9 cellular contexts compared by ENCODE assay signal in the genomic region with DNA sequence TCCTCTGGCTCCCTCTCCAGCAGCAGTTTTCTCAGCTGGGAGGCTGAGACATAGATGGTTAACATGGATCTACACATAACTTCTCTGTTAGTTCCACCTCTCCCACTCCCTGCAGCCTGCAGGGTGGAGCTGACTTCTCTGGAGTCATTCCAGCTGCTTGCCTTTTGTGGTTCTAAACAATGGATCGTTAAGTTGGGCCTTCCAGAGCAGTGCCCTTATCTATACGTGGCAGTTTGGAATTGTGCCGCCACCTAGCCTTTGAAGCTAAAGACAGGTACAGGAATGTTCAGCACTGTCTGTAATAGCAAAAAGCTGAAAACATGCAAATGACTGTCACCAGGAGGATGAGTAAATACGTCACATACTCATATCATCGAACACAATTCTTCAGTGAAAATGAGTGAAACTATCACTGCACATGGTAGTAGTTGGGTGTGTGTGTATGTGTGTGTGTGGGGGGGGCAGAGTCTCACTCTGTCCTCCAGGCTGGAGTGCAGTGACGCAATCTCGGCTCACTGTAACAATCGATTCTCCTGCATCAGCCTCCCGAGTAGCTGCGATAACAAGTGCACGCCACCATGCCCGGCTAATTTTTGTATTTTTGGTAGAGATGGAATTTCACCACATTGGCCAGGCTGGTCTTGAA. TPM values are rescaled to one million over a fixed set of nuclear protein-coding genes. Genes with fewer than 3 reads are reported as not detected.
DNase-seq lines count a peak whose midpoint lies in the region; ATAC-seq, FAIRE-seq and TF ChIP-seq lines count a peak whose summit lies in the region.
"Had no signal": no experiment of that assay in that cellular context is flagged by ENCODE, and none has a peak within 500 bp of the region (broad histone marks: within the 10 kb centered on the region; RNA-seq: fewer than 3 reads in every experiment).

No MANE protein-coding gene starts in this region.

- dilution Hi-C loops in IMR-90 (cut with HindIII; ENCODE audit: low sequenced_read_pairs, unreplicated experiment): no loop called here

- peak overlapping the region; percentile 32 for H2BK120ac ChIP-seq in IMR-90 (ENCODE audit: low read depth, low read length)

- in situ Hi-C loops in IMR-90 (cut with MboI; ENCODE audit: low sequenced_read_pairs): no loop called here

- no peak overlapping the region for H3K4me2 ChIP-seq in IMR-90 (ENCODE audit: low read depth, low read length)

- no peak overlapping the region for H3K9ac ChIP-seq in IMR-90 (ENCODE audit: low read depth, low read length)
- H3K9ac ChIP-seq in endodermal cell (ENCODE audit: extremely low read depth, low read length, poor library complexity, severe bottlenecking): no peak overlapping the region

- H3K4me3 ChIP-seq in IMR-90 (ENCODE audit: insufficient read depth, low read depth, low read length) (no peak overlapping the region), endodermal cell (ENCODE audit: low read length) (no peak overlapping the region)

- no peak overlapping the region for H3K23ac ChIP-seq in IMR-90 (ENCODE audit: low read depth, low read length)

- peak; percentile 70 for DNase-seq in COR-L47 (lab: John Stamatoyannopoulos, UW)
- peak; percentile 58 for DNase-seq in IMR-90
- peak; percentile 83 for DNase-seq in endodermal cell
- no peak for DNase-seq in mesothelial cell of epicardium (ENCODE audit: low spot score in 2 of 2, unreplicated experiment in 2 of 2)
- DNase-seq in RCC 7860 (ENCODE audit: low spot score): no peak
- DNase-seq: activated T-cell treated with anti-CD3 and anti-CD28 coated beads for 4 hours had no signal

- CTCF ChIA-PET in IMR-90 (lab: Yijun Ruan, JAX): no interaction called here

- peak overlapping the region; percentile 78 for H2AFZ ChIP-seq in IMR-90 (replicated peaks; ENCODE audit: low read length, poor library complexity)

- no peak for TF ChIP-seq RAD21 in IMR-90 (IDR thresholded peaks at IDR 0.05; ENCODE audit: low read length)

- H3K14ac ChIP-seq in IMR-90 (replicated peaks; ENCODE audit: low read depth, low read length): peak overlapping the region; percentile 20; the same call in 1 of the 2 replicates

- H3K4me3 Mint-ChIP-seq in endodermal cell: no peak overlapping the region
- H3K4me3 Mint-ChIP-seq in mesothelial cell of epicardium: no peak overlapping the region

- no peak overlapping the region for H2AK9ac ChIP-seq in IMR-90 (replicated peaks; ENCODE audit: low read depth, low read length, poor library complexity)

- H2BK15ac ChIP-seq in IMR-90 (ENCODE audit: low read depth, low read length): no peak overlapping the region

- FAIRE-seq in RCC 7860 (lab: Jason Lieb, UNC): no peak

- H3K27ac ChIP-seq in IMR-90 (ENCODE audit: insufficient read depth, low read length) (no peak overlapping the region), endodermal cell (ENCODE audit: low read depth, low read length) (no peak overlapping the region)

- H3K56ac ChIP-seq in IMR-90 (ENCODE audit: extremely low read depth, insufficient read depth, low read length): no peak overlapping the region

- peak overlapping the region; percentile 20; the same call in 1 of the 2 replicates for H3K18ac ChIP-seq in IMR-90 (ENCODE audit: low read depth, low read length)

- H3K27me3 ChIP-seq in IMR-90 (ENCODE audit: control insufficient read depth, insufficient read depth, low read length) (no peaks in the 10 kb centered on the region), endodermal cell (ENCODE audit: control insufficient read depth, insufficient read depth, low read length, poor library complexity, severe bottlenecking) (no peaks in the 10 kb centered on the region)

- 13% methylated on average over 3 of the region's 12 CpGs; no CpG with 5 or more reads in 1 of the 2 experiments for WGBS in IMR-90 (ENCODE audit: extremely low coverage in 2 of 2, insufficient read length in 1 of 2), 2 experiments
- 82 to 85% methylated on average over 10 to 12 of the region's 12 CpGs for WGBS in endodermal cell (ENCODE audit: insufficient coverage in 1 of 2, insufficient read length in 1 of 2), 2 experiments

- H2BK20ac ChIP-seq in IMR-90 (ENCODE audit: low read depth, low read length): peak overlapping the region; percentile 23; the same call in 1 of the 2 replicates

- H4K5ac ChIP-seq in IMR-90 (ENCODE audit: low read depth, low read length): no peak overlapping the region

- TF ChIP-seq POLR2A in IMR-90 (IDR thresholded peaks at IDR 0.05; ENCODE audit: low read depth, low read length): no peak

- POLR2A ChIA-PET in IMR-90 (lab: Charles Lee; ENCODE audit: unreplicated experiment): no interaction called here

- no peaks in the 10 kb centered on the region for H3K27me3 Mint-ChIP-seq in endodermal cell (ENCODE audit: insufficient read depth)
- no peaks in the 10 kb centered on the region for H3K27me3 Mint-ChIP-seq in mesothelial cell of epicardium (ENCODE audit: low read depth)

- peak overlapping the region; percentile 33; the same call in 1 of the 2 replicates for H3K4ac ChIP-seq in IMR-90 (ENCODE audit: low read depth, low read length)

- peak overlapping the region; percentile 82 for H3K27ac Mint-ChIP-seq in endodermal cell
- peak overlapping the region; percentile 41 for H3K27ac Mint-ChIP-seq in mesothelial cell of epicardium

- peak overlapping the region; percentile 43 for H4K91ac ChIP-seq in IMR-90 (ENCODE audit: insufficient read depth, low read depth, low read length)

- ATAC-seq in IMR-90 (ENCODE audit: low read depth): peak; percentile 84
- no peak for ATAC-seq in HG02678 (IDR thresholded peaks at IDR 0.05; ENCODE audit: unreplicated experiment)
- ATAC-seq in GM18498 (IDR thresholded peaks at IDR 0.05; ENCODE audit: unreplicated experiment): no peak
- no peak for ATAC-seq in GM18511 (IDR thresholded peaks at IDR 0.05; ENCODE audit: unreplicated experiment)

- no peak overlapping the region for H2BK5ac ChIP-seq in IMR-90 (ENCODE audit: low read depth, low read length, poor library complexity, severe bottlenecking)

- TF ChIP-seq CTCF in IMR-90 (conservative IDR thresholded peaks at IDR 0.05; ENCODE audit: low read depth, low read length) (no peak), endodermal cell (conservative IDR thresholded peaks at IDR 0.05) (peak; percentile 14), mesothelial cell of epicardium (IDR thresholded peaks at IDR 0.05; ENCODE audit: unreplicated experiment) (no peak)

- intact Hi-C loops in IMR-90 (cut with micrococcal nuclease): loop anchor here (1.0 kb wide), 1 partner anchor 48 kb away; no protein-coding TSS in a partner anchor

- H3K9me3 Mint-ChIP-seq in endodermal cell (no peaks in the 10 kb centered on the region), mesothelial cell of epicardium (no peaks in the 10 kb centered on the region)

- H3K36me3 ChIP-seq in IMR-90 (ENCODE audit: control insufficient read depth, insufficient read depth, low read length) (no peaks in the 10 kb centered on the region), endodermal cell (ENCODE audit: control insufficient read depth, insufficient read depth, low read length) (no peaks in the 10 kb centered on the region)

- H3K4me1 ChIP-seq in IMR-90 (ENCODE audit: control insufficient read depth, insufficient read depth, low read length) (peaks cover 6% of the 10 kb centered on the region; the same call in 1 of the 2 replicates), endodermal cell (ENCODE audit: control insufficient read depth, insufficient read depth, low read length) (peaks cover 8% of the 10 kb centered on the region)

- peak overlapping the region; percentile 36; the same call in 1 of the 2 replicates for H2AK5ac ChIP-seq in IMR-90 (ENCODE audit: low read depth, low read length)

- H3K4me1 Mint-ChIP-seq in endodermal cell (peaks cover 36% of the 10 kb centered on the region), mesothelial cell of epicardium (peaks cover 14% of the 10 kb centered on the region)

- H4K8ac ChIP-seq in IMR-90 (ENCODE audit: low read depth in 2 of 2, low read length in 2 of 2): peak overlapping the region in 1 of 2 experiments; percentile 57; a peak in 1 of 4 replicates

- H3K9me3 ChIP-seq in IMR-90 (ENCODE audit: control insufficient read depth, insufficient read depth, low read length) (no peaks in the 10 kb centered on the region), endodermal cell (ENCODE audit: control insufficient read depth, low read length) (no peaks in the 10 kb centered on the region)

- H4K20me1 ChIP-seq in IMR-90 (ENCODE audit: insufficient read depth, low read length): no peaks in the 10 kb centered on the region

- no peaks in the 10 kb centered on the region for H3K79me1 ChIP-seq in IMR-90 (ENCODE audit: low read depth in 1 of 2, low read length in 2 of 2)

- no TSS peak for BruUV-seq in IMR-90 (replicated peaks; lab: Mats Ljungman, UMichigan)

- H3K9me1 ChIP-seq in IMR-90 (ENCODE audit: insufficient read depth, low read length): peaks cover 4% of the 10 kb centered on the region; the same call in 1 of the 2 replicates

- no peaks in the 10 kb centered on the region for H3K36me3 Mint-ChIP-seq in endodermal cell (ENCODE audit: low read depth)
- no peaks in the 10 kb centered on the region for H3K36me3 Mint-ChIP-seq in mesothelial cell of epicardium

TF ChIP-seq in IMR-90, 13 proteins besides CTCF, POLR2A, EP300 and RAD21:
- TF ChIP-seq CEBPB (IDR thresholded peaks at IDR 0.05; ENCODE audit: low read depth, low read length) (peak; percentile 78), BHLHE40 (IDR thresholded peaks at IDR 0.05; ENCODE audit: low read depth, low read length) (no peak), MAFK (IDR thresholded peaks at IDR 0.05; ENCODE audit: low read depth, low read length) (no peak)

RNA-seq across cellular contexts. Expression of gene SH2D6, which starts 50.3 kb away (rescaled TPM):
- 0.36 TPM in 1 of 2 replicates, not detected in the other for total RNA-seq in IMR-90 (2012; rRNA removed)
- 0.32 and 0.37 TPM in 2 replicates for polyA plus RNA-seq in IMR-90 (2012; rRNA removed)
- 0.16 TPM in 1 of 2 replicates, not detected in the other for polyA plus RNA-seq in IMR-90 (2012; cell fraction: cytosol; rRNA removed)
- polyA plus RNA-seq in IMR-90 (2012; cell fraction: nucleus; rRNA removed; ENCODE audit: low replicate concordance): 1.0 and 1.2 TPM in 2 replicates
- 1 to 10 TPM in 1 of 2 donors, under 1 TPM in 1; 0.68 to 1.1 TPM for total RNA-seq in endodermal cell
- 0.28 TPM for polyA plus RNA-seq in endodermal cell (2013, experiment 1 of 2)
- polyA plus RNA-seq in endodermal cell (2013, experiment 2 of 2): 0.70 TPM
- total RNA-seq in mesothelial cell of epicardium: 0.35 to 0.79 TPM (median 0.38 TPM) in 3 replicates

RNA-seq across cellular contexts. Expression of gene CAPG, which starts 58.7 kb away (rescaled TPM):
- total RNA-seq in IMR-90 (2012; rRNA removed) (53.3 and 79.9 TPM in 2 replicates), endodermal cell (100 to 1,000 TPM; 104 to 119 TPM), mesothelial cell of epicardium (86.3 to 92.4 TPM (median 89.2 TPM) in 3 replicates)
- 98.3 and 122 TPM in 2 replicates for polyA plus RNA-seq in IMR-90 (2012; rRNA removed)
- 106 and 143 TPM in 2 replicates for polyA plus RNA-seq in IMR-90 (2012; cell fraction: cytosol; rRNA removed)
- 43.3 and 75.0 TPM in 2 replicates for polyA plus RNA-seq in IMR-90 (2012; cell fraction: nucleus; rRNA removed; ENCODE audit: low replicate concordance)
- 30.9 TPM for polyA plus RNA-seq in endodermal cell (2013, experiment 1 of 2)
- polyA plus RNA-seq in endodermal cell (2013, experiment 2 of 2): 30.1 TPM

Comparison
In these comparisons a context has a peak if more than half of its experiments do, and no peak if none do; other contexts are left out.
1. DNase-seq: peak in COR-L47 (single experiment), IMR-90 (single experiment) and endodermal cell (single experiment); none in mesothelial cell of epicardium (0 of 2) and RCC 7860 (single experiment).